In genomic region chr6:35485402-35485877, GRCh38 we compare ENCODE assay signal across 9 cellular contexts. TPM values are rescaled to one million over a fixed set of nuclear protein-coding genes. Genes with fewer than 3 reads are reported as not detected.
DNase-seq lines count a peak whose midpoint lies in the region; ATAC-seq and TF ChIP-seq lines count a peak whose summit lies in the region.
"Had no signal": no experiment of that assay in that cellular context is flagged by ENCODE, and none has a peak within 500 bp of the region (broad histone marks: within the 10 kb centered on the region; RNA-seq: fewer than 3 reads in every experiment).

No MANE protein-coding gene starts in this region.

- TF ChIP-seq CTCF in SK-N-SH (IDR thresholded peaks at IDR 0.05) (no peak), left ventricle myocardium inferior (IDR thresholded peaks at IDR 0.05; ENCODE audit: borderline replicate concordance) (no peak)

- no peaks in the 10 kb centered on the region for H3K27me3 ChIP-seq in SK-N-SH (ENCODE audit: insufficient read depth)
- no peaks in the 10 kb centered on the region for H3K27me3 ChIP-seq in left ventricle myocardium inferior (ENCODE audit: low read depth)
- no peaks in the 10 kb centered on the region for H3K27me3 ChIP-seq in rectal smooth muscle tissue (ENCODE audit: control insufficient read depth, insufficient read depth, low read length)

- CTCF ChIA-PET in SK-N-SH (lab: Yijun Ruan, JAX): interaction anchor here (1.0 to 1.5 kb wide), 2 partner anchors 11 to 36 kb away, joined by 3 read pairs; partner anchors contain the start of gene TEAD3

- ATAC-seq in HG03196 (IDR thresholded peaks at IDR 0.05; ENCODE audit: unreplicated experiment) (no peak), HG02885 (IDR thresholded peaks at IDR 0.05; ENCODE audit: poor library complexity, unreplicated experiment) (no peak), GM19324 (IDR thresholded peaks at IDR 0.05; ENCODE audit: low FRiP score, unreplicated experiment) (no peak)

- intact Hi-C loops in left ventricle myocardium inferior (cut with micrococcal nuclease): no loop called here

- peaks cover 18% of the 10 kb centered on the region; the same call in 1 of the 2 replicates for H3K79me2 ChIP-seq in SK-N-SH (ENCODE audit: insufficient read depth)

- no peak overlapping the region for H3K27ac ChIP-seq in SK-N-SH (ENCODE audit: low read depth in 2 of 2, low read length in 1 of 2)
- H3K27ac ChIP-seq in left ventricle myocardium inferior (replicated peaks): peak overlapping the region; percentile 76
- peak overlapping the region; percentile 99 for H3K27ac ChIP-seq in rectal smooth muscle tissue (ENCODE audit: low read depth, low read length)

- no peak for TF ChIP-seq RAD21 in SK-N-SH (IDR thresholded peaks at IDR 0.05; ENCODE audit: low read length)

- 70% methylated on average over 4 of the region's 11 CpGs for WGBS in SK-N-SH (ENCODE audit: low lambda C conversion rate)

- in situ Hi-C loops in KBM-7 (cut with MboI; ENCODE audit: low pct_unique_long_range_greater_than_20kb, low sequenced_read_pairs): no loop called here

- H3K9ac ChIP-seq in SK-N-SH (no peak overlapping the region), rectal smooth muscle tissue (ENCODE audit: low read length) (no peak overlapping the region)

- POLR2A ChIA-PET in SK-N-SH (lab: Yijun Ruan, JAX): no interaction called here

- H3F3A ChIP-seq in SK-N-SH (replicated peaks; ENCODE audit: insufficient read depth): peaks cover 2% of the 10 kb centered on the region

- H3K36me3 ChIP-seq in SK-N-SH (replicated peaks in 1 of 2; ENCODE audit: control insufficient read depth in 1 of 2, insufficient read depth in 2 of 2, low read length in 1 of 2) (no peaks in the 10 kb centered on the region), left ventricle myocardium inferior (peaks cover 8% of the 10 kb centered on the region), rectal smooth muscle tissue (ENCODE audit: control insufficient read depth, insufficient read depth, low read length) (peaks cover 7% of the 10 kb centered on the region)

- H3K4me2 ChIP-seq in SK-N-SH: 0 out of 2 replicates have a peak overlapping the region, but pooled peaks have one; percentile 24

- no peaks in the 10 kb centered on the region for H3K9me3 ChIP-seq in SK-N-SH
- no peaks in the 10 kb centered on the region for H3K9me3 ChIP-seq in left ventricle myocardium inferior (replicated peaks)

- peaks cover 14 to 17% of the 10 kb centered on the region in 2 experiments; a peak in 2 of 4 replicates for H3K4me1 ChIP-seq in SK-N-SH (ENCODE audit: control insufficient read depth in 1 of 2, insufficient read depth in 2 of 2, low read depth in 1 of 2, low read length in 1 of 2)
- H3K4me1 ChIP-seq in left ventricle myocardium inferior: peaks cover 70% of the 10 kb centered on the region
- peaks cover 46% of the 10 kb centered on the region for H3K4me1 ChIP-seq in rectal smooth muscle tissue (ENCODE audit: control insufficient read depth, insufficient read depth, low read length)

- DNase-seq in EL (peak; percentile 93), SK-N-SH (no peak), left ventricle myocardium inferior (no peak), KBM-7 (no peak)
- DNase-seq: activated T-cell treated with anti-CD3 and anti-CD28 coated beads, Interleukin-2, amount 50 U/mL, for 4 hours had no signal

- H3K9me2 ChIP-seq in SK-N-SH: no peaks in the 10 kb centered on the region

- TF ChIP-seq EP300 in SK-N-SH (IDR thresholded peaks at IDR 0.05; ENCODE audit: borderline replicate concordance in 1 of 2, low read depth in 1 of 2, low read length in 1 of 2): no peak

- H2AFZ ChIP-seq in SK-N-SH (ENCODE audit: low read depth): no peak overlapping the region

- H3K4me3 ChIP-seq in SK-N-SH (ENCODE audit: low read depth in 2 of 2, low read length in 1 of 2): no peak overlapping the region
- peak overlapping the region; percentile 54 for H3K4me3 ChIP-seq in left ventricle myocardium inferior
- peak overlapping the region; percentile 7 for H3K4me3 ChIP-seq in rectal smooth muscle tissue (ENCODE audit: low read length)

- H4K20me1 ChIP-seq in SK-N-SH (ENCODE audit: insufficient read depth): no peaks in the 10 kb centered on the region

TF ChIP-seq in SK-N-SH, 30 proteins besides CTCF, POLR2A, EP300 and RAD21:
- TF ChIP-seq CHD2 (IDR thresholded peaks at IDR 0.05; ENCODE audit: low read length, partially characterized antibody): no peak
- no peak for TF ChIP-seq TAF1 (IDR thresholded peaks at IDR 0.05; ENCODE audit: borderline replicate concordance, low read depth, low read length)
- no peak for TF ChIP-seq RCOR1 (IDR thresholded peaks at IDR 0.05; ENCODE audit: low read length)
- TF ChIP-seq POLR2AphosphoS5 (IDR thresholded peaks at IDR 0.05; ENCODE audit: low read depth, low read length): no peak
- TF ChIP-seq RXRA (IDR thresholded peaks at IDR 0.05; ENCODE audit: borderline replicate concordance, low read depth): no peak
- TF ChIP-seq FOSL2 (IDR thresholded peaks at IDR 0.05; ENCODE audit: borderline replicate concordance, low read depth): no peak
- no peak for TF ChIP-seq PBX3 (IDR thresholded peaks at IDR 0.05)

RNA-seq across cellular contexts. Expression of gene TEAD3, which starts 11.4 kb away (rescaled TPM):
- polyA plus RNA-seq in SK-N-SH (2012; rRNA removed): 5.2 and 7.1 TPM in 2 replicates
- 3.6 and 6.1 TPM in 2 replicates for polyA plus RNA-seq in SK-N-SH (2012; cell fraction: cytosol; rRNA removed)
- 16.1 and 20.1 TPM in 2 replicates for polyA plus RNA-seq in SK-N-SH (2012; cell fraction: nucleus; rRNA removed)
- total RNA-seq in left ventricle myocardium inferior: 28.0 TPM

RNA-seq across cellular contexts. Expression of gene RPL10A, which starts 17.2 kb away (rescaled TPM):
- polyA plus RNA-seq in SK-N-SH (2012; rRNA removed): 2,393 and 3,548 TPM in 2 replicates
- 2,837 and 3,167 TPM in 2 replicates for polyA plus RNA-seq in SK-N-SH (2012; cell fraction: cytosol; rRNA removed)
- 1,325 and 1,532 TPM in 2 replicates for polyA plus RNA-seq in SK-N-SH (2012; cell fraction: nucleus; rRNA removed)
- total RNA-seq in left ventricle myocardium inferior: 552 TPM

RNA-seq across cellular contexts. Expression of gene TULP1, which starts 27.3 kb away (rescaled TPM):
- not detected in 2 replicates for polyA plus RNA-seq in SK-N-SH (2012; rRNA removed)
- not detected in 2 replicates for polyA plus RNA-seq in SK-N-SH (2012; cell fraction: cytosol; rRNA removed)
- polyA plus RNA-seq in SK-N-SH (2012; cell fraction: nucleus; rRNA removed): not detected in 2 replicates
- not detected for total RNA-seq in left ventricle myocardium inferior
- total RNA-seq: activated T-cell treated with anti-CD3 and anti-CD28 coated beads, Interleukin-2, amount 50 U/mL, for 4 hours had no signal

RNA-seq across cellular contexts. Expression of gene FANCE, which starts 33.3 kb away (rescaled TPM):
- polyA plus RNA-seq in SK-N-SH (2012; rRNA removed): 5.8 and 6.5 TPM in 2 replicates
- polyA plus RNA-seq in SK-N-SH (2012; cell fraction: cytosol; rRNA removed): 4.0 and 5.4 TPM in 2 replicates
- polyA plus RNA-seq in SK-N-SH (2012; cell fraction: nucleus; rRNA removed): 6.0 and 6.1 TPM in 2 replicates
- 3.7 TPM for total RNA-seq in left ventricle myocardium inferior

Comparison
In these comparisons a context has a peak if more than half of its experiments do, and no peak if none do; other contexts are left out.
1. H3K27ac ChIP-seq: peak in left ventricle myocardium inferior (single experiment) and rectal smooth muscle tissue (single experiment); none in SK-N-SH (0 of 2).
2. H3K4me3 ChIP-seq: peak in left ventricle myocardium inferior (single experiment) and rectal smooth muscle tissue (single experiment); none in SK-N-SH (0 of 2).